In genomic region chr15:70491641-70492040, GRCh38 we compare ENCODE assay signal across 12 cellular contexts.
DNase-seq lines count a peak whose midpoint lies in the region; ATAC-seq and TF ChIP-seq lines count a peak whose summit lies in the region.
"Had no signal": no experiment of that assay in that cellular context is flagged by ENCODE, and none has a peak within 500 bp of the region (broad histone marks: within the 10 kb centered on the region; RNA-seq: fewer than 3 reads in every experiment).

No MANE protein-coding gene starts in this region.

- TF ChIP-seq CTCF in OCI-LY7 (conservative IDR thresholded peaks at IDR 0.05; ENCODE audit: low read length) (no peak), type B pancreatic cell (conservative IDR thresholded peaks at IDR 0.05) (no peak), lower leg skin (IDR thresholded peaks at IDR 0.05) (no peak)

- H3K27me3 ChIP-seq in right cardiac atrium (ENCODE audit: control insufficient read depth, insufficient read depth), result no peaks in the 10 kb centered on the region
- H3K27me3 ChIP-seq: esophagus muscularis mucosa had no signal

- peak overlapping the region; percentile 67 for H3K4me3 Mint-ChIP-seq in activated naive CD4-positive, alpha-beta T cell treated with anti-CD3 and anti-CD28 coated beads, Interleukin-2, amount 10 ng/mL, durations not matched to agents 7 days and 5 days
- H3K4me3 Mint-ChIP-seq in central memory CD8-positive, alpha-beta T cell, result peak overlapping the region; percentile 82
- no peak overlapping the region for H3K4me3 Mint-ChIP-seq in type B pancreatic cell

- CTCF ChIA-PET in activated naive CD4-positive, alpha-beta T cell treated with anti-CD3 and anti-CD28 coated beads, Interleukin-2, amount 10 ng/mL, durations not matched to agents 7 days and 5 days (lab: Charles Lee), result interaction anchor here (0.8 to 10.5 kb wide), 4 partner anchors 9 to 26 kb away, joined by 3 to 223 read pairs (median 52); no protein-coding TSS in a partner anchor
- CTCF ChIA-PET in OCI-LY7 (lab: Charles Lee; ENCODE audit: unreplicated experiment), result interaction anchor here (1.4 kb wide), 1 partner anchor 12 kb away, joined by 7 read pairs; no protein-coding TSS in a partner anchor

- peak overlapping the region; percentile 48; the same call in 1 of the 2 replicates for H2AFZ ChIP-seq in OCI-LY7 (ENCODE audit: low read length)

- peaks cover 92% of the 10 kb centered on the region for H3K27me3 Mint-ChIP-seq in activated naive CD4-positive, alpha-beta T cell treated with anti-CD3 and anti-CD28 coated beads, Interleukin-2, amount 10 ng/mL, durations not matched to agents 7 days and 5 days
- no peaks in the 10 kb centered on the region for H3K27me3 Mint-ChIP-seq in central memory CD8-positive, alpha-beta T cell
- peaks cover 25% of the 10 kb centered on the region for H3K27me3 Mint-ChIP-seq in type B pancreatic cell

- no peaks in the 10 kb centered on the region for H4K20me1 ChIP-seq in OCI-LY7 (ENCODE audit: insufficient read depth, low read length)

- intact Hi-C loops in OCI-LY7 (cut with micrococcal nuclease; ENCODE audit: unreplicated experiment), result loop anchor here (1.0 kb wide), 1 partner anchor 13 kb away; no protein-coding TSS in a partner anchor
- intact Hi-C loops in right cardiac atrium (cut with DNase I), result no loop called here
- intact Hi-C loops in lower leg skin (cut with DNase I; ENCODE audit: low total_unique reads), result no loop called here

- H3K4me1 ChIP-seq in OCI-LY7 (ENCODE audit: insufficient read depth, low read length, poor library complexity, severe bottlenecking) (peaks cover 61% of the 10 kb centered on the region), right cardiac atrium (ENCODE audit: control insufficient read depth, insufficient read depth, low read length) (no peaks in the 10 kb centered on the region)
- H3K4me1 ChIP-seq: prostate gland had no signal

- H3K36me3 ChIP-seq in OCI-LY7 (ENCODE audit: insufficient read depth, low read length), result no peaks in the 10 kb centered on the region
- H3K36me3 ChIP-seq: esophagus muscularis mucosa, prostate gland had no signal

- H3K27ac ChIP-seq in OCI-LY7 (ENCODE audit: low read depth, low read length, poor library complexity, severe bottlenecking) (peak overlapping the region; percentile 80), right cardiac atrium (ENCODE audit: low read length) (no peak overlapping the region)
- H3K27ac ChIP-seq: esophagus muscularis mucosa, prostate gland, SK-N-MC had no signal

- POLR2A ChIA-PET in OCI-LY7 (lab: Charles Lee), result interaction anchor here (3.8 kb wide), 1 partner anchor 14 kb away, joined by 36 read pairs; no protein-coding TSS in a partner anchor

- no peak for DNase-seq in activated naive CD4-positive, alpha-beta T cell treated with anti-CD3 and anti-CD28 coated beads, Interleukin-2, amount 10 ng/mL, durations not matched to agents 7 days and 5 days
- DNase-seq in activated naive CD4-positive, alpha-beta T cell treated with Interleukin-2 at 50 U/mL for 16 hours, result no peak
- no peak for DNase-seq in OCI-LY7 (ENCODE audit: low spot score)
- DNase-seq in central memory CD8-positive, alpha-beta T cell (ENCODE audit: low spot score in 2 of 2), result no peak
- no peak for DNase-seq in type B pancreatic cell (ENCODE audit: extremely low spot score, unreplicated experiment)
- DNase-seq in inferior parietal cortex (ENCODE audit: extremely low spot score), result no peak
- no peak for DNase-seq in right cardiac atrium
- no peak for DNase-seq in lower leg skin (ENCODE audit: low spot score in 2 of 2)
- DNase-seq: NCI-H2081 treated with DMSO at 0.1 percent for 48 hours had no signal

- no TSS peak for BruUV-seq in OCI-LY7 (replicated peaks; lab: Mats Ljungman, UMichigan)

- peak overlapping the region; percentile 62 for H3K27ac Mint-ChIP-seq in activated naive CD4-positive, alpha-beta T cell treated with anti-CD3 and anti-CD28 coated beads, Interleukin-2, amount 10 ng/mL, durations not matched to agents 7 days and 5 days
- H3K27ac Mint-ChIP-seq in central memory CD8-positive, alpha-beta T cell (ENCODE audit: low read depth), result peak overlapping the region; percentile 83
- peak overlapping the region; percentile 68 for H3K27ac Mint-ChIP-seq in type B pancreatic cell

- H3K4me1 Mint-ChIP-seq in activated naive CD4-positive, alpha-beta T cell treated with anti-CD3 and anti-CD28 coated beads, Interleukin-2, amount 10 ng/mL, durations not matched to agents 7 days and 5 days, result peaks cover 67% of the 10 kb centered on the region
- H3K4me1 Mint-ChIP-seq in central memory CD8-positive, alpha-beta T cell, result peaks cover 90% of the 10 kb centered on the region
- H3K4me1 Mint-ChIP-seq in type B pancreatic cell (ENCODE audit: unreplicated experiment), result peaks cover 41% of the 10 kb centered on the region

- H3K4me3 ChIP-seq in OCI-LY7 (ENCODE audit: low read depth, low read length, poor library complexity, severe bottlenecking), result peak overlapping the region; percentile 56
- H3K4me3 ChIP-seq in right cardiac atrium (ENCODE audit: low read length), result no peak overlapping the region
- H3K4me3 ChIP-seq in lower leg skin (ENCODE audit: low read depth, poor library complexity, severe bottlenecking), result no peak overlapping the region
- H3K4me3 ChIP-seq: esophagus muscularis mucosa, prostate gland had no signal

- no peaks in the 10 kb centered on the region for H3K9me3 ChIP-seq in OCI-LY7 (ENCODE audit: low read length)
- no peaks in the 10 kb centered on the region for H3K9me3 ChIP-seq in right cardiac atrium (ENCODE audit: control insufficient read depth, low read length)
- H3K9me3 ChIP-seq: esophagus muscularis mucosa, prostate gland had no signal

- WGBS in right cardiac atrium, result 97% methylated on average over 6 of the region's 6 CpGs
- 91 to 99% methylated on average over 6 of the region's 6 CpGs for WGBS in lower leg skin, 2 donors

- no peaks in the 10 kb centered on the region for H3K9me3 Mint-ChIP-seq in activated naive CD4-positive, alpha-beta T cell treated with anti-CD3 and anti-CD28 coated beads, Interleukin-2, amount 10 ng/mL, durations not matched to agents 7 days and 5 days
- no peaks in the 10 kb centered on the region for H3K9me3 Mint-ChIP-seq in central memory CD8-positive, alpha-beta T cell
- H3K9me3 Mint-ChIP-seq in type B pancreatic cell, result no peaks in the 10 kb centered on the region

- peaks cover 2% of the 10 kb centered on the region for H3K36me3 Mint-ChIP-seq in activated naive CD4-positive, alpha-beta T cell treated with anti-CD3 and anti-CD28 coated beads, Interleukin-2, amount 10 ng/mL, durations not matched to agents 7 days and 5 days
- peaks cover 20% of the 10 kb centered on the region for H3K36me3 Mint-ChIP-seq in central memory CD8-positive, alpha-beta T cell (ENCODE audit: insufficient read depth)
- no peaks in the 10 kb centered on the region for H3K36me3 Mint-ChIP-seq in type B pancreatic cell

- no peak for TF ChIP-seq POLR2A in lower leg skin (IDR thresholded peaks at IDR 0.05)

- no peak for ATAC-seq in central memory CD8-positive, alpha-beta T cell (replicated peaks; ENCODE audit: extremely low read depth, poor library complexity, severe bottlenecking)
- ATAC-seq in right cardiac atrium, result no peak

- H3K4me2 ChIP-seq in OCI-LY7 (ENCODE audit: low read length), result peak overlapping the region; percentile 81

- H3K79me2 ChIP-seq in OCI-LY7 (ENCODE audit: insufficient read depth, low read depth, low read length), result no peaks in the 10 kb centered on the region

- H3K9me2 ChIP-seq in OCI-LY7 (ENCODE audit: insufficient read depth, low read length), result no peaks in the 10 kb centered on the region
